In genomic region chr14:24246765-24247212, GRCh38 we compare ENCODE assay signal across 11 cellular contexts. TPM values are rescaled to one million over a fixed set of nuclear protein-coding genes. Genes with fewer than 3 reads are reported as not detected.
DNase-seq lines count a peak whose midpoint lies in the region; ATAC-seq and TF ChIP-seq lines count a peak whose summit lies in the region.
"Had no signal": no experiment of that assay in that cellular context is flagged by ENCODE, and none has a peak within 500 bp of the region (broad histone marks: within the 10 kb centered on the region; RNA-seq: fewer than 3 reads in every experiment).

No MANE protein-coding gene starts in this region.

- peaks cover 19% of the 10 kb centered on the region for H3K36me3 Mint-ChIP-seq in CD4-positive, alpha-beta T cell (ENCODE audit: low read depth)
- peaks cover 17% of the 10 kb centered on the region for H3K36me3 Mint-ChIP-seq in activated B cell treated with CpG ODN at 0.5 μM for 24 hours (ENCODE audit: low read depth)

- H3K4me3 Mint-ChIP-seq in CD4-positive, alpha-beta T cell = peak overlapping the region; percentile 83
- peak overlapping the region; percentile 76 for H3K4me3 Mint-ChIP-seq in activated B cell treated with CpG ODN at 0.5 μM for 24 hours

- H3K9me3 ChIP-seq in CD4-positive, alpha-beta T cell (ENCODE audit: control insufficient read depth, low read length) = no peaks in the 10 kb centered on the region

- no peak for ATAC-seq in CD4-positive, alpha-beta T cell (ENCODE audit: poor library complexity)
- ATAC-seq in activated B cell treated with CpG ODN at 0.5 μM for 24 hours (ENCODE audit: low read depth) = no peak
- ATAC-seq in HG03469 (IDR thresholded peaks at IDR 0.05; ENCODE audit: unreplicated experiment) = no peak

- no peaks in the 10 kb centered on the region for H3K27me3 Mint-ChIP-seq in CD4-positive, alpha-beta T cell
- no peaks in the 10 kb centered on the region for H3K27me3 Mint-ChIP-seq in activated B cell treated with CpG ODN at 0.5 μM for 24 hours

- TF ChIP-seq CTCF in CD4-positive, alpha-beta T cell (IDR thresholded peaks at IDR 0.05) = no peak
- no peak for TF ChIP-seq CTCF in activated B cell treated with CpG ODN at 0.5 μM for 24 hours (IDR thresholded peaks at IDR 0.05)

- intact Hi-C loops in CD4-positive, alpha-beta T cell (cut with DNase I, micrococcal nuclease) = no loop called here
- intact Hi-C loops in activated B cell treated with CpG ODN at 0.5 μM for 24 hours (cut with micrococcal nuclease) = no loop called here

- CTCF ChIA-PET in CD4-positive, alpha-beta T cell (lab: Charles Lee) = interaction anchor here (0.5 to 7.3 kb wide), 7 partner anchors 25 to 185 kb away, joined by 3 to 90 read pairs (median 7); partner anchors contain the start of genes DHRS1, MDP1, NOP9 and RABGGTA
- CTCF ChIA-PET in activated B cell treated with CpG ODN at 0.5 μM for 24 hours (lab: Charles Lee) = interaction anchor here (0.9 to 3.1 kb wide), 6 partner anchors 24 to 61 kb away, joined by 3 to 15 read pairs (median 4); partner anchors contain the start of genes CIDEB, DHRS1 and NOP9

- H3K27ac Mint-ChIP-seq in CD4-positive, alpha-beta T cell = peak overlapping the region; percentile 78
- peak overlapping the region; percentile 90 for H3K27ac Mint-ChIP-seq in activated B cell treated with CpG ODN at 0.5 μM for 24 hours

- DNase-seq in CD4-positive, alpha-beta T cell = peak in 1 of 10 experiments; percentile 33
- peak; percentile 56 for DNase-seq in GM19238 (ENCODE audit: insufficient read length, low spot score)
- DNase-seq in activated B cell treated with CpG ODN at 0.5 μM for 24 hours = peak; percentile 11
- DNase-seq in islet precursor cell = peak; percentile 6
- DNase-seq in foreskin melanocyte = no peak
- no peak for DNase-seq in NCI-H1105 (lab: John Stamatoyannopoulos, UW)
- DNase-seq in UCSD-AML1 (lab: John Stamatoyannopoulos, UW; ENCODE audit: unreplicated experiment) = no peak
- DNase-seq: brain microvascular endothelial cell, glutamatergic neuron, NCI-H446 had no signal

- peak overlapping the region; percentile 17 for H3K27ac ChIP-seq in CD4-positive, alpha-beta T cell (ENCODE audit: low read depth, low read length)
- H3K27ac ChIP-seq: brain microvascular endothelial cell had no signal

- H3K27me3 ChIP-seq in CD4-positive, alpha-beta T cell (ENCODE audit: control insufficient read depth, insufficient read depth, low read length) = no peaks in the 10 kb centered on the region
- H3K27me3 ChIP-seq: brain microvascular endothelial cell had no signal

- POLR2A ChIA-PET in CD4-positive, alpha-beta T cell (lab: Charles Lee) = interaction anchor here (0.7 to 2.6 kb wide), 8 partner anchors 8 to 183 kb away, joined by 3 to 17 read pairs (median 5); partner anchors contain the start of genes CBLN3, DCAF11, IRF9 and KHNYN
- POLR2A ChIA-PET in activated B cell treated with CpG ODN at 0.5 μM for 24 hours (lab: Charles Lee) = interaction anchor here (0.5 to 11.1 kb wide), 19 partner anchors 10 to 1402 kb away, joined by 3 to 242 read pairs (median 4); partner anchors contain the start of genes CHMP4A, DCAF11, DHRS1 and NOP9

- peaks cover 43% of the 10 kb centered on the region for H3K4me1 Mint-ChIP-seq in CD4-positive, alpha-beta T cell (ENCODE audit: low read depth)
- peaks cover 32% of the 10 kb centered on the region for H3K4me1 Mint-ChIP-seq in activated B cell treated with CpG ODN at 0.5 μM for 24 hours

- H3K9me3 Mint-ChIP-seq in CD4-positive, alpha-beta T cell = no peaks in the 10 kb centered on the region
- H3K9me3 Mint-ChIP-seq in activated B cell treated with CpG ODN at 0.5 μM for 24 hours = no peaks in the 10 kb centered on the region

RNA-seq across cellular contexts. Expression of gene TINF2, which starts 4.4 kb away (rescaled TPM):
- 100 to 1,000 TPM; 110 to 113 TPM for total RNA-seq in CD4-positive, alpha-beta T cell
- 197 and 205 TPM in 2 replicates for total RNA-seq in activated B cell treated with CpG ODN at 0.5 μM for 24 hours

RNA-seq across cellular contexts. Expression of gene GMPR2, which starts 14.1 kb away (rescaled TPM):
- 10 to 100 TPM; 22.2 to 24.8 TPM for total RNA-seq in CD4-positive, alpha-beta T cell
- total RNA-seq in activated B cell treated with CpG ODN at 0.5 μM for 24 hours = 43.8 and 50.2 TPM in 2 replicates

RNA-seq across cellular contexts. Expression of gene NEDD8, which starts 14.6 kb away (rescaled TPM):
- total RNA-seq in CD4-positive, alpha-beta T cell = 10 to 100 TPM; 42.0 to 43.5 TPM
- total RNA-seq in activated B cell treated with CpG ODN at 0.5 μM for 24 hours = 129 and 149 TPM in 2 replicates

RNA-seq across cellular contexts. Expression of gene TGM1, which starts 16.2 kb away (rescaled TPM):
- total RNA-seq in CD4-positive, alpha-beta T cell = 1 to 10 TPM; 3.5 to 3.9 TPM
- total RNA-seq in activated B cell treated with CpG ODN at 0.5 μM for 24 hours = 6.4 and 6.5 TPM in 2 replicates

RNA-seq across cellular contexts. Expression of gene RABGGTA, which starts 24.6 kb away (rescaled TPM):
- 10 to 100 TPM; 52.3 to 55.2 TPM for total RNA-seq in CD4-positive, alpha-beta T cell
- 53.6 and 70.5 TPM in 2 replicates for total RNA-seq in activated B cell treated with CpG ODN at 0.5 μM for 24 hours

Comparison
In these comparisons a context has a peak if more than half of its experiments do, and no peak if none do; other contexts are left out.
1. DNase-seq: peak in GM19238 (single experiment), activated B cell treated with CpG ODN at 0.5 μM for 24 hours (single experiment) and islet precursor cell (single experiment); none in foreskin melanocyte (single experiment), NCI-H1105 (single experiment) and UCSD-AML1 (single experiment).